Comparison of ENCODE assay signal across 30 cellular contexts in the genomic region with DNA sequence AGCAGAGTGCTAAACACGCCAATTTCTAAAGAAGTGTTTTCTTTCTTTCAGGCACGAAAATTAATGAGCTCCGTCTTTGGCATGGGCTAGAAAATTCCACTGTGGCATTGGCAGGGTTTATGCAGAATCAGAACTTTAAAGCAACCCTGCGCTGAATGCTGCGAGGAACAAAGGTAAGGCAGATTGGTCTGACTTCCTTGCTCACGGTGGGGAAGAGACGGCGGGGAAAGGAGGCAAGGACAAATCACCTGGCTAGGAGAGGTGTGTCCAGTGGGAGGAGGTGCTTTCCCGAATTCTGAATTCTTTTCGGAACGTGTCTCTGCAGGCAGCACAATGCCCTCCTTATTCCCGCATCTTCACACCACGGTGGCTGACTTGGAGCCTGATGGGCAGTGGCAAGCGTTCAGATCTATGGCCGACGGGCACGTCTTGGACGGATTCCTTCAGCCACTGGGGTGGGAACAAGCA. TPM values are rescaled to one million over a fixed set of nuclear protein-coding genes. Genes with fewer than 3 reads are reported as not detected.
A peak's percentile ranks its signal among the peaks of the same experiment; 100 is the strongest.
DNase-seq lines count a peak whose midpoint lies in the region; ATAC-seq, FAIRE-seq and TF ChIP-seq lines count a peak whose summit lies in the region.
"Had no signal": no experiment of that assay in that cellular context is flagged by ENCODE, and none has a peak within 500 bp of the region (broad histone marks: within the 10 kb centered on the region; RNA-seq: fewer than 3 reads in every experiment).

No MANE protein-coding gene starts in this region.

- no peak overlapping the region for H4K5ac ChIP-seq in H1 (ENCODE audit: insufficient read length, low read depth, low read length)

- no peak for TF ChIP-seq RAD21 in HepG2 (CRISPR knock-in tag; IDR thresholded peaks at IDR 0.05)
- TF ChIP-seq RAD21 in H1 (IDR thresholded peaks at IDR 0.05 in 1 of 2, conservative IDR thresholded peaks at IDR 0.05 in 1 of 2; ENCODE audit: low read depth in 2 of 2, low read length in 2 of 2), result no peak

- intact Hi-C loops in HepG2 (cut with micrococcal nuclease; ENCODE audit: unreplicated experiment), result no loop called here
- intact Hi-C loops in right lobe of liver (cut with DNase I), result no loop called here
- intact Hi-C loops in lower leg skin (cut with DNase I; ENCODE audit: low total_unique reads), result no loop called here

- CTCF ChIA-PET in HepG2 (lab: Yijun Ruan, JAX; ENCODE audit: low intra/inter-chr PET ratio, low total read pairs), result no interaction called here
- CTCF ChIA-PET in H1 (lab: Charles Lee; ENCODE audit: partially characterized antibody), result interaction anchor here (0.7 to 5.2 kb wide), 4 partner anchors 11 to 189 kb away, joined by 3 to 24 read pairs (median 3); a partner anchor contains a TSS

- no peak overlapping the region for H2BK15ac ChIP-seq in H1 (ENCODE audit: low read length)

- H2BK5ac ChIP-seq in H1 (ENCODE audit: low read depth, low read length), result no peak overlapping the region

- no peak overlapping the region for H4K91ac ChIP-seq in H1 (replicated peaks; ENCODE audit: insufficient read length, low read length)

- no peaks in the 10 kb centered on the region for H3K79me2 ChIP-seq in HepG2 (ENCODE audit: insufficient read depth, low read length)
- H3K79me2 ChIP-seq in H1 (ENCODE audit: control insufficient read depth in 1 of 2, insufficient read depth in 2 of 2, low read length in 2 of 2), result no peaks in the 10 kb centered on the region
- no peaks in the 10 kb centered on the region for H3K79me2 ChIP-seq in osteoblast (ENCODE audit: insufficient read depth, low read length)

- H3K18ac ChIP-seq in H1 (ENCODE audit: extremely low read depth, low read length), result peak overlapping the region; percentile 64; the same call in 1 of the 2 replicates

- H3K36me3 ChIP-seq in HepG2 (replicated peaks in 1 of 2; ENCODE audit: control insufficient read depth in 1 of 2, insufficient read depth in 2 of 2, low read length in 2 of 2) (no peaks in the 10 kb centered on the region), right lobe of liver (no peaks in the 10 kb centered on the region), H1 (ENCODE audit: control insufficient read depth in 2 of 4, insufficient read depth in 4 of 4, low read length in 3 of 4) (no peaks in the 10 kb centered on the region), osteoblast (ENCODE audit: insufficient read depth, low read length) (no peaks in the 10 kb centered on the region)
- H3K36me3 ChIP-seq: ascending aorta, neutrophil, Peyer's patch, SJCRH30, spleen had no signal

- H2BK12ac ChIP-seq in H1 (ENCODE audit: low read depth, low read length), result peak overlapping the region; percentile 2; the same call in 1 of the 2 replicates

- TF ChIP-seq EP300 in HepG2 (IDR thresholded peaks at IDR 0.05; ENCODE audit: low read depth in 2 of 2, low read length in 2 of 2) (no peak), HepG2 (CRISPR knock-in tag; IDR thresholded peaks at IDR 0.05; ENCODE audit: borderline replicate concordance) (no peak), H1 (IDR thresholded peaks at IDR 0.05; ENCODE audit: borderline replicate concordance in 1 of 2, low read depth in 2 of 2, low read length in 2 of 2) (no peak)

- H3K9me3 ChIP-seq in HepG2 (ENCODE audit: low read length), result peaks cover 12% of the 10 kb centered on the region; the same call in 1 of the 2 replicates
- H3K9me3 ChIP-seq in right lobe of liver, result no peaks in the 10 kb centered on the region
- 0 out of 4 replicates have a peak, but pooled peaks cover 0 to 2% of the 10 kb centered on the region in 2 experiments for H3K9me3 ChIP-seq in H1 (ENCODE audit: insufficient read depth in 2 of 2, low read depth in 1 of 2, low read length in 1 of 2)
- H3K9me3 ChIP-seq in osteoblast (ENCODE audit: low read depth, low read length), result no peaks in the 10 kb centered on the region
- H3K9me3 ChIP-seq: ascending aorta, neutrophil, Peyer's patch, testis had no signal

- no peak overlapping the region for H2BK120ac ChIP-seq in H1 (replicated peaks; ENCODE audit: low read depth, low read length)

- ATAC-seq in HepG2, result no peak
- ATAC-seq in right lobe of liver, result no peak
- ATAC-seq in GM18907 (IDR thresholded peaks at IDR 0.05; ENCODE audit: unreplicated experiment), result no peak
- ATAC-seq: stimulated activated naive B cell treated with anti-CD40 and anti-IgM and Interleukin-4, amounts not matched to agents 10 μg/mL and 1 μg/mL and 100 μg/mL, for 72 hours; T-cell had no signal

- DNase-seq in HepG2 (ENCODE audit: low spot score) (no peak), right lobe of liver (no peak), H1 (ENCODE audit: low read depth in 1 of 2, low spot score in 2 of 2) (no peak), osteoblast (ENCODE audit: insufficient read length, low spot score, missing footprints) (no peak), lower leg skin (ENCODE audit: low spot score in 2 of 2) (no peak), LoVo (ENCODE audit: low spot score) (no peak), hepatic stellate cell (ENCODE audit: low spot score) (no peak)
- DNase-seq: 8988T; activated CD4-positive, alpha-beta memory T cell treated with anti-CD3 and anti-CD28 coated beads for 36 hours; activated CD8-positive, alpha-beta memory T cell treated with anti-CD3 and anti-CD28 coated beads, Interleukin-2, amount 50 U/mL, for 48 hours; AML-193; CD8-positive, alpha-beta memory T cell; GOT3; Kasumi-1; NCI-H1694; NCI-H524 treated with DMSO at 0.1 percent for 48 hours; SJCRH30; spleen; stimulated activated CD4-positive, alpha-beta T cell treated with anti-CD3 and anti-CD28 coated beads, Interleukin-4, amount 100 ng/mL, for 1 hour; stimulated activated naive B cell treated with anti-CD40 and anti-IgM and Interleukin-4, amounts not matched to agents 10 μg/mL and 1 μg/mL and 100 μg/mL, for 72 hours; T-cell; testis had no signal

- H3K23ac ChIP-seq in H1 (ENCODE audit: insufficient read length), result no peak overlapping the region

- H2BK20ac ChIP-seq in H1 (ENCODE audit: low read length), result no peak overlapping the region

- H3K9ac ChIP-seq in HepG2 (ENCODE audit: insufficient read depth, low read depth, low read length) (no peak overlapping the region), H1 (replicated peaks in 1 of 4; ENCODE audit: extremely low read depth in 1 of 4, low read depth in 3 of 4, low read length in 3 of 4) (no peak overlapping the region)

- H3K27me3 ChIP-seq in HepG2 (ENCODE audit: control insufficient read depth in 1 of 2, insufficient read depth in 2 of 2, low read length in 2 of 2), result peaks cover 2 to 46% of the 10 kb centered on the region in 2 experiments; a peak in 4 of 5 replicates
- no peaks in the 10 kb centered on the region for H3K27me3 ChIP-seq in right lobe of liver
- H3K27me3 ChIP-seq in H1 (replicated peaks in 1 of 4; ENCODE audit: control insufficient read depth in 3 of 4, extremely low read depth in 1 of 4, insufficient read depth in 3 of 4, low read length in 3 of 4), result no peaks in the 10 kb centered on the region
- peaks cover 17% of the 10 kb centered on the region for H3K27me3 ChIP-seq in osteoblast (ENCODE audit: insufficient read depth, low read length)
- H3K27me3 ChIP-seq: ascending aorta, Peyer's patch, SJCRH30, testis had no signal

- no peak for TF ChIP-seq CTCF in HepG2 (CRISPR knock-in tag; IDR thresholded peaks at IDR 0.05)
- no peak for TF ChIP-seq CTCF in right lobe of liver (IDR thresholded peaks at IDR 0.05)
- TF ChIP-seq CTCF in H1 (IDR thresholded peaks at IDR 0.05; ENCODE audit: control extremely low read depth in 1 of 3, insufficient read depth in 1 of 3, low read depth in 1 of 3, low read length in 3 of 3), result no peak
- no peak for TF ChIP-seq CTCF in osteoblast (IDR thresholded peaks at IDR 0.05; ENCODE audit: extremely low read depth, low read depth, low read length)
- no peak for TF ChIP-seq CTCF in lower leg skin (IDR thresholded peaks at IDR 0.05)

- H3K23me2 ChIP-seq in H1 (ENCODE audit: low read depth, low read length), result no peaks in the 10 kb centered on the region; the same call in 1 of the 2 replicates

- POLR2A ChIA-PET in HepG2 (lab: Yijun Ruan, JAX), result no interaction called here
- POLR2A ChIA-PET in H1 (lab: Charles Lee; ENCODE audit: partially characterized antibody), result no interaction called here

- no peak overlapping the region for H2AK5ac ChIP-seq in H1 (ENCODE audit: low read depth, low read length)

- H3K4me1 ChIP-seq in HepG2 (ENCODE audit: insufficient read depth, low read length), result peaks cover 4% of the 10 kb centered on the region
- H3K4me1 ChIP-seq in right lobe of liver, result no peaks in the 10 kb centered on the region
- peaks cover 0 to 5% (median 3%) of the 10 kb centered on the region in 4 experiments; a peak in 4 of 7 replicates for H3K4me1 ChIP-seq in H1 (replicated peaks in 1 of 4; ENCODE audit: control insufficient read depth in 3 of 4, insufficient read depth in 4 of 4, low read length in 3 of 4)
- H3K4me1 ChIP-seq in osteoblast (ENCODE audit: insufficient read depth, low read length), result peaks cover 4% of the 10 kb centered on the region
- H3K4me1 ChIP-seq: Peyer's patch, SJCRH30, spleen, testis had no signal

- H4K20me1 ChIP-seq in HepG2 (ENCODE audit: insufficient read depth, low read length) (no peaks in the 10 kb centered on the region), H1 (replicated peaks in 1 of 2; ENCODE audit: control insufficient read depth in 1 of 2, insufficient read depth in 2 of 2, low read length in 2 of 2) (no peaks in the 10 kb centered on the region), osteoblast (ENCODE audit: insufficient read depth, low read length) (no peaks in the 10 kb centered on the region)

- no peak overlapping the region for H3K4me2 ChIP-seq in HepG2 (ENCODE audit: low read depth, low read length)
- peak overlapping the region; percentile 23 to 37; a peak in 3 of 4 replicates for H3K4me2 ChIP-seq in H1 (ENCODE audit: insufficient read depth in 1 of 2, low read depth in 2 of 2, low read length in 2 of 2)
- H3K4me2 ChIP-seq in osteoblast (ENCODE audit: insufficient read depth, low read length), result peak overlapping the region; percentile 13

- H3K56ac ChIP-seq in H1 (replicated peaks; ENCODE audit: insufficient read length, low read depth, low read length), result no peak overlapping the region

- H3K4me3 ChIP-seq in HepG2 (replicated peaks in 1 of 3; ENCODE audit: insufficient read depth in 1 of 3, low read depth in 2 of 3, low read length in 3 of 3) (no peak overlapping the region), right lobe of liver (no peak overlapping the region), H1 (ENCODE audit: extremely low read depth in 1 of 4, insufficient read depth in 2 of 4, low read depth in 3 of 4, low read length in 4 of 4) (no peak overlapping the region), osteoblast (ENCODE audit: insufficient read depth, low read length) (no peak overlapping the region), lower leg skin (ENCODE audit: low read depth, poor library complexity, severe bottlenecking) (no peak overlapping the region)
- H3K4me3 ChIP-seq: coronary artery, Peyer's patch, SJCRH30, spleen, testis had no signal

- H3K79me1 ChIP-seq in H1 (ENCODE audit: low read depth, low read length), result no peaks in the 10 kb centered on the region

- no peak overlapping the region for H3K14ac ChIP-seq in H1 (ENCODE audit: insufficient read length)

- no peak overlapping the region for H3K27ac ChIP-seq in HepG2 (ENCODE audit: extremely low read length, insufficient read depth, low read length)
- no peak overlapping the region for H3K27ac ChIP-seq in right lobe of liver
- H3K27ac ChIP-seq in H1 (ENCODE audit: low read depth, low read length), result no peak overlapping the region
- no peak overlapping the region for H3K27ac ChIP-seq in osteoblast (ENCODE audit: low read depth, low read length)
- H3K27ac ChIP-seq: ascending aorta, coronary artery, neutrophil, Peyer's patch, SJCRH30, spleen, testis had no signal

- no peak for TF ChIP-seq POLR2A in HepG2 (IDR thresholded peaks at IDR 0.05; ENCODE audit: insufficient read depth in 1 of 2, low read depth in 2 of 2, low read length in 2 of 2)
- TF ChIP-seq POLR2A in right lobe of liver (IDR thresholded peaks at IDR 0.05), result no peak
- TF ChIP-seq POLR2A in H1 (IDR thresholded peaks at IDR 0.05; ENCODE audit: control extremely low read depth in 1 of 2, low read depth in 2 of 2, low read length in 2 of 2), result no peak
- no peak for TF ChIP-seq POLR2A in lower leg skin (IDR thresholded peaks at IDR 0.05)

- H3K4ac ChIP-seq in H1 (replicated peaks; ENCODE audit: insufficient read length, low read depth, low read length), result no peak overlapping the region

- in situ Hi-C loops in HepG2 (cut with HindIII; ENCODE audit: extremely low pct_ligation_motif_present, low pct_unique_long_range_greater_than_20kb), result no loop called here

- FAIRE-seq in HepG2 (lab: Jason Lieb, UNC), result no peak
- FAIRE-seq in H1 (lab: Jason Lieb, UNC), result no peak
- FAIRE-seq: G401.6 had no signal

- WGBS in HepG2 (ENCODE audit: low lambda C conversion rate), result 59% methylated on average over 18 of the region's 18 CpGs
- 73% methylated on average over 12 of the region's 18 CpGs for WGBS in right lobe of liver (ENCODE audit: insufficient coverage, low coverage, low lambda C conversion rate, missing lambda C conversion rate)
- 65% methylated on average over 18 of the region's 18 CpGs; no CpG with 5 or more reads in 1 of the 2 experiments for WGBS in H1 (ENCODE audit: extremely low coverage in 1 of 2, insufficient coverage in 1 of 2, insufficient read length in 1 of 2, insufficient replicate concordance in 2 of 2, low coverage in 1 of 2, low lambda C conversion rate in 2 of 2, missing lambda C conversion rate in 1 of 2), 2 experiments
- WGBS in lower leg skin, 2 donors, result 35 to 48% methylated on average over 18 of the region's 18 CpGs

- no peak overlapping the region for H4K8ac ChIP-seq in H1 (ENCODE audit: extremely low read depth, insufficient read depth, low read length)

- H2AFZ ChIP-seq in HepG2 (ENCODE audit: low read length) (no peak overlapping the region), H1 (ENCODE audit: low read length) (peak overlapping the region; percentile 98), osteoblast (ENCODE audit: low read length) (peak overlapping the region; percentile 11)

- no TSS peak for BruUV-seq in HepG2 (replicated peaks; lab: Mats Ljungman, UMichigan)

RNA-seq across cellular contexts. Expression of a gene that starts 6.2 kb away (rescaled TPM):
- 0.35 TPM in 1 of 2 replicates, not detected in the other for total RNA-seq in HepG2 (2016; rRNA removed; fragmentation: Illumina TruSeq; extraction: Trizol)
- 0.53 TPM in 1 of 2 replicates, not detected in the other for total RNA-seq in HepG2 (2016; cell fraction: cytosol; rRNA removed; fragmentation: Illumina TruSeq; extraction: Trizol; ENCODE audit: low read depth)
- total RNA-seq in HepG2 (2016; cell fraction: insoluble cytoplasmic fraction; rRNA removed; fragmentation: Illumina TruSeq; extraction: Trizol), result not detected in 2 replicates
- total RNA-seq in HepG2 (2016; cell fraction: membrane; rRNA removed; fragmentation: Illumina TruSeq; extraction: Trizol), result not detected in 2 replicates
- total RNA-seq in HepG2 (2016; cell fraction: nucleus; rRNA removed; fragmentation: Illumina TruSeq; extraction: Trizol), result not detected in 2 replicates
- not detected in 2 replicates for polyA plus RNA-seq in HepG2 (2011; rRNA removed)
- not detected in 2 replicates for polyA plus RNA-seq in HepG2 (2011; cell fraction: cytosol; rRNA removed)
- polyA plus RNA-seq in HepG2 (2011; cell fraction: nucleus; rRNA removed), result not detected in 2 replicates
- not detected in 2 replicates for polyA plus RNA-seq in HepG2 (2012)
- not detected in 2 replicates for polyA plus RNA-seq in HepG2 (2016; cell fraction: cytosol; fragmentation: Illumina TruSeq; extraction: Trizol; ENCODE audit: low read depth)
- not detected in 2 replicates for polyA plus RNA-seq in HepG2 (2016; cell fraction: insoluble cytoplasmic fraction; fragmentation: Illumina TruSeq; extraction: Trizol; ENCODE audit: low read depth)
- polyA plus RNA-seq in HepG2 (2016; cell fraction: membrane; fragmentation: Illumina TruSeq; extraction: Trizol; ENCODE audit: low read depth), result not detected in 2 replicates
- not detected in 2 replicates for polyA plus RNA-seq in HepG2 (2016; cell fraction: nucleus; fragmentation: Illumina TruSeq; extraction: Trizol; ENCODE audit: insufficient read depth, low read depth)
- polyA minus RNA-seq in HepG2 (2011; rRNA and poly(A)+ RNA removed; ENCODE audit: low replicate concordance), result not detected in 2 replicates
- polyA minus RNA-seq in HepG2 (2011; cell fraction: cytosol; rRNA and poly(A)+ RNA removed), result not detected in 2 replicates
- polyA minus RNA-seq in HepG2 (2011; cell fraction: nucleus; rRNA and poly(A)+ RNA removed), result not detected in 2 replicates
- total RNA-seq in right lobe of liver, result not detected
- not detected in 2 replicates for total RNA-seq in H1 (2021; fragmentation: NEBNext Ultra II Directional; extraction: Animal tissue kit (Norgen Biotek cat#: 25700))
- not detected in 2 replicates for polyA plus RNA-seq in H1 (2011; rRNA removed)
- polyA plus RNA-seq in H1 (2011; cell fraction: cytosol; rRNA removed), result not detected
- polyA plus RNA-seq in H1 (2011; cell fraction: nucleus; rRNA removed), result not detected
- polyA plus RNA-seq in H1 (2012, experiment 1 of 2), result not detected in 4 replicates
- polyA plus RNA-seq in H1 (2012, experiment 2 of 2), result not detected
- polyA plus RNA-seq in H1 (2013, experiment 1 of 2), result not detected
- polyA plus RNA-seq in H1 (2013, experiment 2 of 2), result not detected
- polyA minus RNA-seq in H1 (2011; rRNA and poly(A)+ RNA removed), result not detected in 2 replicates
- polyA minus RNA-seq in H1 (2011; cell fraction: cytosol; rRNA and poly(A)+ RNA removed), result not detected
- not detected for polyA minus RNA-seq in H1 (2011; cell fraction: nucleus; rRNA and poly(A)+ RNA removed)
- total RNA-seq in osteoblast, result not detected in 2 replicates
- total RNA-seq in lower leg skin, result not detected
- total RNA-seq: activated CD4-positive, alpha-beta memory T cell treated with anti-CD3 and anti-CD28 coated beads for 36 hours; activated T-helper 2 cell treated with anti-CD3 and anti-CD28 coated beads, Interferon-gamma antibody, Interleukin-2, Interleukin-4, amounts not matched to agents 10 μg/mL and 5 μg/mL and 100 μg/mL, durations not matched to agents 14 hours and 24 hours and 36 hours; ascending aorta; CD8-positive, alpha-beta memory T cell; glomerular endothelial cell; Peyer's patch; SJCRH30; spleen; T-cell had no signal
- polyA plus RNA-seq: CD8-positive, alpha-beta memory T cell; spleen had no signal

RNA-seq across cellular contexts. Expression of a gene that starts 11.5 kb away (rescaled TPM):
- total RNA-seq in HepG2 (2016; rRNA removed; fragmentation: Illumina TruSeq; extraction: Trizol) (97.1 and 222 TPM in 2 replicates), right lobe of liver (100 to 1,000 TPM; 121 to 274 (median 193) TPM), osteoblast (122 and 126 TPM in 2 replicates), lower leg skin (10 to 100 TPM; 33.7 to 57.7 (median 43.2) TPM)
- total RNA-seq in HepG2 (2016; cell fraction: cytosol; rRNA removed; fragmentation: Illumina TruSeq; extraction: Trizol; ENCODE audit: low read depth), result 35.1 and 38.1 TPM in 2 replicates
- total RNA-seq in HepG2 (2016; cell fraction: insoluble cytoplasmic fraction; rRNA removed; fragmentation: Illumina TruSeq; extraction: Trizol), result 75.4 and 223 TPM in 2 replicates
- total RNA-seq in HepG2 (2016; cell fraction: membrane; rRNA removed; fragmentation: Illumina TruSeq; extraction: Trizol), result 33.7 and 37.4 TPM in 2 replicates
- 254 and 316 TPM in 2 replicates for total RNA-seq in HepG2 (2016; cell fraction: nucleus; rRNA removed; fragmentation: Illumina TruSeq; extraction: Trizol)
- polyA plus RNA-seq in HepG2 (2011; rRNA removed) (150 and 195 TPM in 2 replicates), H1 (2011; rRNA removed) (15.9 and 20.2 TPM in 2 replicates)
- 97.1 and 99.8 TPM in 2 replicates for polyA plus RNA-seq in HepG2 (2011; cell fraction: cytosol; rRNA removed)
- polyA plus RNA-seq in HepG2 (2011; cell fraction: nucleus; rRNA removed), result 402 and 429 TPM in 2 replicates
- polyA plus RNA-seq in HepG2 (2012), result 190 and 218 TPM in 2 replicates
- 14.1 and 14.3 TPM in 2 replicates for polyA plus RNA-seq in HepG2 (2016; cell fraction: cytosol; fragmentation: Illumina TruSeq; extraction: Trizol; ENCODE audit: low read depth)
- 67.5 and 88.2 TPM in 2 replicates for polyA plus RNA-seq in HepG2 (2016; cell fraction: insoluble cytoplasmic fraction; fragmentation: Illumina TruSeq; extraction: Trizol; ENCODE audit: low read depth)
- 15.3 and 18.4 TPM in 2 replicates for polyA plus RNA-seq in HepG2 (2016; cell fraction: membrane; fragmentation: Illumina TruSeq; extraction: Trizol; ENCODE audit: low read depth)
- polyA plus RNA-seq in HepG2 (2016; cell fraction: nucleus; fragmentation: Illumina TruSeq; extraction: Trizol; ENCODE audit: insufficient read depth, low read depth), result 548 and 573 TPM in 2 replicates
- polyA minus RNA-seq in HepG2 (2011; rRNA and poly(A)+ RNA removed; ENCODE audit: low replicate concordance), result 18.3 and 157 TPM in 2 replicates
- polyA minus RNA-seq in HepG2 (2011; cell fraction: cytosol; rRNA and poly(A)+ RNA removed), result 155 and 192 TPM in 2 replicates
- 198 and 205 TPM in 2 replicates for polyA minus RNA-seq in HepG2 (2011; cell fraction: nucleus; rRNA and poly(A)+ RNA removed)
- 153 and 157 TPM in 2 replicates for total RNA-seq in H1 (2021; fragmentation: NEBNext Ultra II Directional; extraction: Animal tissue kit (Norgen Biotek cat#: 25700))
- polyA plus RNA-seq in H1 (2011; cell fraction: cytosol; rRNA removed), result 37.4 TPM
- polyA plus RNA-seq in H1 (2011; cell fraction: nucleus; rRNA removed), result 71.6 TPM
- 82.9 to 111 TPM (median 107 TPM) in 4 replicates for polyA plus RNA-seq in H1 (2012, experiment 1 of 2)
- polyA plus RNA-seq in H1 (2012, experiment 2 of 2), result 24.2 TPM
- 178 TPM for polyA plus RNA-seq in H1 (2013, experiment 1 of 2)
- polyA plus RNA-seq in H1 (2013, experiment 2 of 2), result 185 TPM
- 25.7 and 32.9 TPM in 2 replicates for polyA minus RNA-seq in H1 (2011; rRNA and poly(A)+ RNA removed)
- polyA minus RNA-seq in H1 (2011; cell fraction: cytosol; rRNA and poly(A)+ RNA removed), result 45.1 TPM
- 40.6 TPM for polyA minus RNA-seq in H1 (2011; cell fraction: nucleus; rRNA and poly(A)+ RNA removed)
